ENCODE assay signal across 33 cellular contexts in the genomic region with DNA sequence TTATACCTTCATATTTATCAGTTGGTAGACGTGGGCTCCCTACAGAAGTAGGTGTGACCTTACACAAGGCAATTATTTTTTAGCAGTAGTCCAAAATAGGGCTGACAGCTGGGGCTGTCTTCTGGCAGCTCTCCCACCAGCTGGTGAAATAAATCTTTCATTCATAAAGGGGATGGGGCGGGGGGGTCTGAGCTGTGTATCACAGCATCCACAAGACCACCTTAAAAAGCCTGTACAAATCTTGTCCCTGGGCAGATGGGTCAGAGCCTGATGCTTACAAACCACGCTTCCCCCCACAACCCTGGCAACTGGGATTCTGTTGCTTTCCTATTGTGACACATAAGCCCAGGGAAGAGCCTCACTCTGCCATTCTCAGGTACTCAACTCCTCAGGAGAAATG. TPM values are rescaled to one million over a fixed set of nuclear protein-coding genes. Genes with fewer than 3 reads are reported as not detected.
DNase-seq lines count a peak whose midpoint lies in the region; ATAC-seq and FAIRE-seq lines count a peak whose summit lies in the region.
"Had no signal": no experiment of that assay in that cellular context is flagged by ENCODE, and none has a peak within 500 bp of the region (broad histone marks: within the 10 kb centered on the region; RNA-seq: fewer than 3 reads in every experiment).

No MANE protein-coding gene starts in this region.

- H3K4me3 Mint-ChIP-seq in activated CD4-positive, alpha-beta memory T cell treated with anti-CD3 and anti-CD28 coated beads, Interleukin-2, amount 10 ng/mL, durations not matched to agents 7 days and 5 days = no peak overlapping the region
- no peak overlapping the region for H3K4me3 Mint-ChIP-seq in activated CD4-positive, alpha-beta memory T cell treated with anti-CD3 and anti-CD28 coated beads for 36 hours
- no peak overlapping the region for H3K4me3 Mint-ChIP-seq in activated T-helper 17 cell treated with anti-CD3 and anti-CD28 coated beads, Interleukin-2, amount 50 U/mL, for 72 hours
- H3K4me3 Mint-ChIP-seq: CD14-positive monocyte; stimulated activated effector memory CD8-positive, alpha-beta T cell treated with anti-CD3 and anti-CD28 coated beads, Interleukin-12 subunit alpha, Interleukin-12 subunit beta, amount 100 ng/mL, for 72 hours; T-cell had no signal

- CTCF ChIA-PET in activated CD4-positive, alpha-beta memory T cell treated with anti-CD3 and anti-CD28 coated beads, Interleukin-2, amount 10 ng/mL, durations not matched to agents 7 days and 5 days (lab: Charles Lee) = interaction anchor here (1.1 to 1.2 kb wide), 2 partner anchors 8 to 30 kb away, joined by 3 to 4 read pairs; no protein-coding TSS in a partner anchor
- CTCF ChIA-PET in activated CD4-positive, alpha-beta memory T cell treated with anti-CD3 and anti-CD28 coated beads for 36 hours (lab: Charles Lee) = interaction anchor here (0.8 kb wide), 1 partner anchor 145 kb away, joined by 3 read pairs; no protein-coding TSS in a partner anchor

- intact Hi-C loops in activated CD4-positive, alpha-beta memory T cell treated with anti-CD3 and anti-CD28 coated beads for 36 hours (cut with micrococcal nuclease) = no loop called here

- POLR2A ChIA-PET in activated CD4-positive, alpha-beta memory T cell treated with anti-CD3 and anti-CD28 coated beads, Interleukin-2, amount 10 ng/mL, durations not matched to agents 7 days and 5 days (lab: Charles Lee) = interaction anchor here (1.6 kb wide), 1 partner anchor 20 kb away, joined by 3 read pairs; a partner anchor contains a TSS
- POLR2A ChIA-PET in activated CD4-positive, alpha-beta memory T cell treated with anti-CD3 and anti-CD28 coated beads for 36 hours (lab: Charles Lee) = no interaction called here

- ATAC-seq in activated T-helper 17 cell treated with anti-CD3 and anti-CD28 coated beads, Interleukin-2, amount 50 U/mL, for 72 hours (replicated peaks) = no peak
- ATAC-seq: activated naive CD4-positive, alpha-beta T cell treated with anti-CD3 and anti-CD28 coated beads, Interleukin-2, amount 50 U/mL, for 72 hours; lower lobe of right lung; mucosa of descending colon; stimulated activated effector memory CD8-positive, alpha-beta T cell treated with anti-CD3 and anti-CD28 coated beads, Interleukin-12 subunit alpha, Interleukin-12 subunit beta, amount 100 ng/mL, for 72 hours; T-cell; upper lobe of right lung had no signal

- H3K4me1 Mint-ChIP-seq in activated CD4-positive, alpha-beta memory T cell treated with anti-CD3 and anti-CD28 coated beads, Interleukin-2, amount 10 ng/mL, durations not matched to agents 7 days and 5 days = peaks cover 45% of the 10 kb centered on the region
- H3K4me1 Mint-ChIP-seq in activated CD4-positive, alpha-beta memory T cell treated with anti-CD3 and anti-CD28 coated beads for 36 hours (ENCODE audit: low read depth) = peaks cover 41% of the 10 kb centered on the region
- H3K4me1 Mint-ChIP-seq in activated T-helper 17 cell treated with anti-CD3 and anti-CD28 coated beads, Interleukin-2, amount 50 U/mL, for 72 hours = peaks cover 41% of the 10 kb centered on the region

- H3K27ac Mint-ChIP-seq in activated CD4-positive, alpha-beta memory T cell treated with anti-CD3 and anti-CD28 coated beads, Interleukin-2, amount 10 ng/mL, durations not matched to agents 7 days and 5 days = no peak overlapping the region
- no peak overlapping the region for H3K27ac Mint-ChIP-seq in activated CD4-positive, alpha-beta memory T cell treated with anti-CD3 and anti-CD28 coated beads for 36 hours
- peak overlapping the region; percentile 81 for H3K27ac Mint-ChIP-seq in activated T-helper 17 cell treated with anti-CD3 and anti-CD28 coated beads, Interleukin-2, amount 50 U/mL, for 72 hours
- H3K27ac Mint-ChIP-seq: activated naive CD4-positive, alpha-beta T cell treated with anti-CD3 and anti-CD28 coated beads, Interleukin-2, amount 50 U/mL, for 72 hours; CD14-positive monocyte; T-cell had no signal

- peaks cover 7% of the 10 kb centered on the region for H3K27me3 Mint-ChIP-seq in activated CD4-positive, alpha-beta memory T cell treated with anti-CD3 and anti-CD28 coated beads, Interleukin-2, amount 10 ng/mL, durations not matched to agents 7 days and 5 days
- H3K27me3 Mint-ChIP-seq in activated CD4-positive, alpha-beta memory T cell treated with anti-CD3 and anti-CD28 coated beads for 36 hours = peaks cover 2% of the 10 kb centered on the region
- no peaks in the 10 kb centered on the region for H3K27me3 Mint-ChIP-seq in activated T-helper 17 cell treated with anti-CD3 and anti-CD28 coated beads, Interleukin-2, amount 50 U/mL, for 72 hours
- H3K27me3 Mint-ChIP-seq: T-cell had no signal

- DNase-seq in activated CD4-positive, alpha-beta memory T cell treated with anti-CD3 and anti-CD28 coated beads, Interleukin-2, amount 10 ng/mL, durations not matched to agents 7 days and 5 days = peak; percentile 0
- no peak for DNase-seq in activated CD4-positive, alpha-beta memory T cell treated with anti-CD3 and anti-CD28 coated beads for 36 hours
- peak; percentile 68 for DNase-seq in NCI-H2171 treated with DMSO at 0.1 percent for 48 hours (lab: John Stamatoyannopoulos, UW)
- peak; percentile 18 for DNase-seq in stimulated activated CD8-positive, alpha-beta memory T cell treated with anti-CD3 and anti-CD28 coated beads, Interleukin-4, amount 100 ng/mL, for 48 hours
- DNase-seq in stimulated activated CD4-positive, alpha-beta T cell treated with anti-CD3 and anti-CD28 coated beads, Interleukin-4, amount 100 ng/mL, for 1 hour = no peak
- DNase-seq in medulla oblongata (ENCODE audit: extremely low spot score) = no peak
- no peak for DNase-seq in frontal cortex (ENCODE audit: low spot score in 2 of 2)
- DNase-seq: activated CD4-positive, alpha-beta T cell treated with anti-CD3 and anti-CD28 coated beads, Interleukin-2, amount 50 U/mL, for 4 hours; activated CD4-positive, CD25-positive, alpha-beta regulatory T cell; activated effector memory CD4-positive, alpha-beta T cell treated with Interleukin-2 at 50 U/mL for 16 hours; anterior cingulate cortex; Calu3; hypothalamus; lower lobe of right lung; mucosa of descending colon; NCI-H1092 treated with DMSO at 0.1 percent for 48 hours; NCI-H1930; NCI-H748 treated with DMSO at 0.1 percent for 48 hours; stimulated activated CD4-positive, alpha-beta T cell treated with anti-CD3 and anti-CD28 coated beads, Interleukin-4, amount 100 ng/mL, for 4 hours; T-cell; upper lobe of right lung had no signal

- H3K9me3 Mint-ChIP-seq in activated CD4-positive, alpha-beta memory T cell treated with anti-CD3 and anti-CD28 coated beads, Interleukin-2, amount 10 ng/mL, durations not matched to agents 7 days and 5 days = peaks cover 4% of the 10 kb centered on the region
- no peaks in the 10 kb centered on the region for H3K9me3 Mint-ChIP-seq in activated CD4-positive, alpha-beta memory T cell treated with anti-CD3 and anti-CD28 coated beads for 36 hours
- peaks cover 6% of the 10 kb centered on the region for H3K9me3 Mint-ChIP-seq in activated T-helper 17 cell treated with anti-CD3 and anti-CD28 coated beads, Interleukin-2, amount 50 U/mL, for 72 hours
- H3K9me3 Mint-ChIP-seq: stimulated activated effector memory CD8-positive, alpha-beta T cell treated with anti-CD3 and anti-CD28 coated beads, Interleukin-12 subunit alpha, Interleukin-12 subunit beta, amount 100 ng/mL, for 72 hours; T-cell had no signal

- peaks cover 11% of the 10 kb centered on the region for H3K36me3 Mint-ChIP-seq in activated CD4-positive, alpha-beta memory T cell treated with anti-CD3 and anti-CD28 coated beads, Interleukin-2, amount 10 ng/mL, durations not matched to agents 7 days and 5 days (ENCODE audit: low read depth)
- H3K36me3 Mint-ChIP-seq in activated CD4-positive, alpha-beta memory T cell treated with anti-CD3 and anti-CD28 coated beads for 36 hours = no peaks in the 10 kb centered on the region
- no peaks in the 10 kb centered on the region for H3K36me3 Mint-ChIP-seq in activated T-helper 17 cell treated with anti-CD3 and anti-CD28 coated beads, Interleukin-2, amount 50 U/mL, for 72 hours (ENCODE audit: low read depth)
- H3K36me3 Mint-ChIP-seq: CD14-positive monocyte, T-cell had no signal

- FAIRE-seq in frontal cortex (lab: Jason Lieb, UNC) = no peak
- FAIRE-seq: bronchial epithelial cell, endothelial cell of umbilical vein, H1 had no signal

RNA-seq across cellular contexts. Expression of a gene that starts 19.7 kb away (rescaled TPM):
- total RNA-seq in activated CD4-positive, alpha-beta memory T cell treated with anti-CD3 and anti-CD28 coated beads, Interleukin-2, amount 10 ng/mL, durations not matched to agents 7 days and 5 days = 10 to 100 TPM; 30.8 to 32.7 TPM
- 100 to 1,000 TPM; 125 to 128 TPM for total RNA-seq in activated CD4-positive, alpha-beta memory T cell treated with anti-CD3 and anti-CD28 coated beads for 36 hours
- total RNA-seq in activated T-helper 17 cell treated with anti-CD3 and anti-CD28 coated beads, Interleukin-2, amount 50 U/mL, for 72 hours = 100 to 1,000 TPM in 1 of 2 donors, 10 to 100 TPM in 1; 14.6 to 159 TPM
- not detected for total RNA-seq in frontal cortex
- total RNA-seq: bronchial epithelial cell, endothelial cell of umbilical vein, H1, mucosa of descending colon, osteocyte, SK-MEL-5, suprapubic skin had no signal

RNA-seq across cellular contexts. Expression of a gene that starts 32.9 kb away (rescaled TPM):
- total RNA-seq in activated CD4-positive, alpha-beta memory T cell treated with anti-CD3 and anti-CD28 coated beads, Interleukin-2, amount 10 ng/mL, durations not matched to agents 7 days and 5 days = 1 to 10 TPM; 1.4 to 1.6 TPM
- total RNA-seq in activated CD4-positive, alpha-beta memory T cell treated with anti-CD3 and anti-CD28 coated beads for 36 hours = 10 to 100 TPM; 23.1 to 23.3 TPM
- total RNA-seq in activated T-helper 17 cell treated with anti-CD3 and anti-CD28 coated beads, Interleukin-2, amount 50 U/mL, for 72 hours = 1 to 10 TPM in 1 of 2 donors, under 1 TPM in 1; 0.32 to 9.0 TPM
- total RNA-seq in frontal cortex = not detected
- total RNA-seq: A172, bronchial epithelial cell, Calu3, endothelial cell of umbilical vein, fibroblast of lung, H1, lower lobe of right lung, mucosa of descending colon, osteocyte, SK-MEL-5, suprapubic skin, T-cell, upper lobe of right lung had no signal

Comparison
In these comparisons a context has a peak if more than half of its experiments do, and no peak if none do; other contexts are left out.
1. DNase-seq: peak in activated CD4-positive, alpha-beta memory T cell treated with anti-CD3 and anti-CD28 coated beads, Interleukin-2, amount 10 ng/mL, durations not matched to agents 7 days and 5 days (single experiment), NCI-H2171 treated with DMSO at 0.1 percent for 48 hours (single experiment) and stimulated activated CD8-positive, alpha-beta memory T cell treated with anti-CD3 and anti-CD28 coated beads, Interleukin-4, amount 100 ng/mL, for 48 hours (single experiment); none in activated CD4-positive, alpha-beta memory T cell treated with anti-CD3 and anti-CD28 coated beads for 36 hours (single experiment), stimulated activated CD4-positive, alpha-beta T cell treated with anti-CD3 and anti-CD28 coated beads, Interleukin-4, amount 100 ng/mL, for 1 hour (single experiment), medulla oblongata (single experiment) and frontal cortex (0 of 2).
2. RNA of a gene that starts 19.7 kb away (total RNA-seq): 14.6 to 159 TPM in activated T-helper 17 cell treated with anti-CD3 and anti-CD28 coated beads, Interleukin-2, amount 50 U/mL, for 72 hours, 125 to 128 TPM in activated CD4-positive, alpha-beta memory T cell treated with anti-CD3 and anti-CD28 coated beads for 36 hours and 30.8 to 32.7 TPM in activated CD4-positive, alpha-beta memory T cell treated with anti-CD3 and anti-CD28 coated beads, Interleukin-2, amount 10 ng/mL, durations not matched to agents 7 days and 5 days; not detected in frontal cortex (single experiment); every median in the first group is over 10 times any median in the second.